ENCODE assay signal across 19 cellular contexts in the genomic region with DNA sequence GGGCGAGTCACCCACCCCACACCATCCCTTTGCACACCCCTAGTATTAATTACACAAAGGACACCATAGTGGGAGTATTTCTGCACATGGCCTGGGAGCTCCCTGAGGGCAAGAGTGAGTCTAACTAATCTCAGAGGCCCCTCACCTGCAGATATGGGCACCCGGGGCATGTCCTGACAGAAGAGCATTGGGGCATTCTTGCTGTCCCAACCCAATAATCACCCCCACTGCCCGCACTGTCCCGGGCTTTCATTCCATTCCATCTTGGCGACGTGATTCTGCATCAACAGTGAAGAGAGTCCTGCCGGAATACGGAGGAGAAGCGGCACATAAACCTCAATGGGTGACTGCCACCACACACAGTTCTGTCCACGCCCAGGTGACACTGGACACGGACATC. TPM values are rescaled to one million over a fixed set of nuclear protein-coding genes. Genes with fewer than 3 reads are reported as not detected.
DNase-seq lines count a peak whose midpoint lies in the region; ATAC-seq and TF ChIP-seq lines count a peak whose summit lies in the region.
"Had no signal": no experiment of that assay in that cellular context is flagged by ENCODE, and none has a peak within 500 bp of the region (broad histone marks: within the 10 kb centered on the region; RNA-seq: fewer than 3 reads in every experiment).

No MANE protein-coding gene starts in this region.

- H3K27me3 ChIP-seq in esophagus muscularis mucosa (no peaks in the 10 kb centered on the region), neural progenitor cell (no peaks in the 10 kb centered on the region)
- H3K27me3 ChIP-seq: BLaER1 had no signal

- peaks cover 4% of the 10 kb centered on the region for H3F3A ChIP-seq in neural progenitor cell (ENCODE audit: low read depth)

- no peak for TF ChIP-seq POLR2A in esophagus muscularis mucosa (IDR thresholded peaks at IDR 0.05; ENCODE audit: low read depth)

- H3K9me3 ChIP-seq in esophagus muscularis mucosa: no peaks in the 10 kb centered on the region
- H3K9me3 ChIP-seq in neural progenitor cell (ENCODE audit: low read depth): no peaks in the 10 kb centered on the region
- H3K9me3 ChIP-seq: BLaER1, HAP-1 had no signal

- H3K27me3 Mint-ChIP-seq in neural progenitor cell (ENCODE audit: insufficient read depth, low read depth): peaks cover 17% of the 10 kb centered on the region
- H3K27me3 Mint-ChIP-seq: CD4-positive, alpha-beta T cell had no signal

- H3K27ac Mint-ChIP-seq in neural progenitor cell: peak overlapping the region; percentile 0
- H3K27ac Mint-ChIP-seq in stimulated activated effector memory CD8-positive, alpha-beta T cell treated with anti-CD3 and anti-CD28 coated beads, Interleukin-12 subunit alpha, Interleukin-12 subunit beta, amount 100 ng/mL, for 72 hours: peak overlapping the region; percentile 71
- H3K27ac Mint-ChIP-seq: B cell; CD4-positive, alpha-beta T cell had no signal

- no peaks in the 10 kb centered on the region for H3K9me3 Mint-ChIP-seq in neural progenitor cell
- H3K9me3 Mint-ChIP-seq in stimulated activated effector memory CD8-positive, alpha-beta T cell treated with anti-CD3 and anti-CD28 coated beads, Interleukin-12 subunit alpha, Interleukin-12 subunit beta, amount 100 ng/mL, for 72 hours: no peaks in the 10 kb centered on the region
- H3K9me3 Mint-ChIP-seq: CD4-positive, alpha-beta T cell had no signal

- H3K27ac ChIP-seq in VCaP (peak overlapping the region; percentile 58), esophagus muscularis mucosa (replicated peaks in 1 of 4) (peak overlapping the region; percentile 81 to 89 (median 86)), neural progenitor cell (no peak overlapping the region)
- H3K27ac ChIP-seq: BLaER1, C4-2B had no signal

- WGBS in esophagus muscularis mucosa: 64% methylated on average over 11 of the region's 11 CpGs

- ATAC-seq in stimulated activated effector memory CD8-positive, alpha-beta T cell treated with anti-CD3 and anti-CD28 coated beads, Interleukin-12 subunit alpha, Interleukin-12 subunit beta, amount 100 ng/mL, for 72 hours: no peak
- no peak for ATAC-seq in GM18873 (IDR thresholded peaks at IDR 0.05; ENCODE audit: low FRiP score, unreplicated experiment)

- H3K79me2 ChIP-seq in neural progenitor cell (ENCODE audit: low read depth): no peaks in the 10 kb centered on the region

- H3K4me2 ChIP-seq in neural progenitor cell: no peak overlapping the region

- H3K9ac ChIP-seq in neural progenitor cell: no peak overlapping the region
- H3K9ac ChIP-seq: BLaER1 had no signal

- no peak for DNase-seq in esophagus muscularis mucosa (ENCODE audit: extremely low spot score)
- no peak for DNase-seq in neural progenitor cell (ENCODE audit: low spot score)
- no peak for DNase-seq in stimulated activated effector memory CD8-positive, alpha-beta T cell treated with anti-CD3 and anti-CD28 coated beads, Interleukin-12 subunit alpha, Interleukin-12 subunit beta, amount 100 ng/mL, for 72 hours (ENCODE audit: low spot score in 2 of 2)
- no peak for DNase-seq in Ammon's horn (ENCODE audit: low spot score)
- no peak for DNase-seq in activated T-cell treated with anti-CD3 and anti-CD28 coated beads, Interleukin-2, amount 50 U/mL, for 48 hours
- no peak for DNase-seq in germinal center (ENCODE audit: low spot score)
- DNase-seq: Calu3; CD4-positive, alpha-beta T cell; COR-L47; DMS53; DMS79 treated with DMSO at 0.1 percent for 48 hours; GOT3 had no signal

- H3K36me3 ChIP-seq in esophagus muscularis mucosa (no peaks in the 10 kb centered on the region), neural progenitor cell (no peaks in the 10 kb centered on the region)
- H3K36me3 ChIP-seq: BLaER1, HAP-1 had no signal

- peaks cover 31% of the 10 kb centered on the region for H4K20me1 ChIP-seq in neural progenitor cell (ENCODE audit: low read depth)
- H4K20me1 ChIP-seq: BLaER1 had no signal

- intact Hi-C loops in esophagus muscularis mucosa (cut with DNase I): no loop called here

- no peak for TF ChIP-seq EP300 in esophagus muscularis mucosa (IDR thresholded peaks at IDR 0.05)

- peaks cover 3% of the 10 kb centered on the region for H3K36me3 Mint-ChIP-seq in neural progenitor cell
- H3K36me3 Mint-ChIP-seq in stimulated activated effector memory CD8-positive, alpha-beta T cell treated with anti-CD3 and anti-CD28 coated beads, Interleukin-12 subunit alpha, Interleukin-12 subunit beta, amount 100 ng/mL, for 72 hours: no peaks in the 10 kb centered on the region

- no peak overlapping the region for H2AFZ ChIP-seq in neural progenitor cell (replicated peaks)

- H3K4me3 ChIP-seq in esophagus muscularis mucosa (peak overlapping the region in 1 of 4 donors; percentile 10), neural progenitor cell (no peak overlapping the region)
- H3K4me3 ChIP-seq: BLaER1, HAP-1 had no signal

- H3K4me1 Mint-ChIP-seq in neural progenitor cell: peaks cover 72% of the 10 kb centered on the region
- H3K4me1 Mint-ChIP-seq in stimulated activated effector memory CD8-positive, alpha-beta T cell treated with anti-CD3 and anti-CD28 coated beads, Interleukin-12 subunit alpha, Interleukin-12 subunit beta, amount 100 ng/mL, for 72 hours: no peaks in the 10 kb centered on the region
- H3K4me1 Mint-ChIP-seq: B cell had no signal

- no peak overlapping the region for H3K4me3 Mint-ChIP-seq in neural progenitor cell
- no peak overlapping the region for H3K4me3 Mint-ChIP-seq in stimulated activated effector memory CD8-positive, alpha-beta T cell treated with anti-CD3 and anti-CD28 coated beads, Interleukin-12 subunit alpha, Interleukin-12 subunit beta, amount 100 ng/mL, for 72 hours
- H3K4me3 Mint-ChIP-seq: B cell; CD4-positive, alpha-beta T cell had no signal

- TF ChIP-seq CTCF in VCaP (conservative IDR thresholded peaks at IDR 0.05) (no peak), esophagus muscularis mucosa (IDR thresholded peaks at IDR 0.05) (no peak), neural progenitor cell (IDR thresholded peaks at IDR 0.05) (no peak)

- H3K4me1 ChIP-seq in esophagus muscularis mucosa (peaks cover 39 to 100% (median 89%) of the 10 kb centered on the region in 4 donors), neural progenitor cell (peaks cover 34% of the 10 kb centered on the region)
- H3K4me1 ChIP-seq: HAP-1 had no signal

RNA-seq across cellular contexts. Expression of gene SCUBE1, which starts 38.3 kb away (rescaled TPM):
- 100 to 1,000 TPM in 1 of 4 donors, 10 to 100 TPM in 3; 33.3 to 109 (median 66.3) TPM for total RNA-seq in esophagus muscularis mucosa
- 25.9 and 35.3 TPM in 2 replicates for total RNA-seq in neural progenitor cell (ENCODE audit: low replicate concordance)
- total RNA-seq: A172; B cell; CD4-positive, alpha-beta T cell had no signal
